In the genomic region with DNA sequence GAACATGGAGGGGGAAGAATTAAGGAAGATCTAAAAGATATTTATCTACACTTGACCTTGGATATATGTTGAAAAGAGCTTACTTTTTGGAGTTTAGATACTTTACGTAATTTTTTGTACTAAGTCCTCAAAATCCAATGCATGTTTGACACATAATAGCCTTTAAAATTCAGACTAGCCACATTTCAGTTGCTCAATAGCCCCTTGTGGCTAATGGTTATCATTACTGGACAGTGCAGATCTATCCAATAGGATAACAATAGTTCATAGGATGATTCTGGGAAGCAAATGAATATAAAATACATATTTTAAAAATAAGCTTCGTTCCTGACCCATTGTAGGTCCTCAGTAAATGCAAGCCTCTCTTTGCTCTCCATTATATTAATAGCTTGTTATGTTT, we compare ENCODE assay signal across 27 cellular contexts. TPM values are rescaled to one million over a fixed set of nuclear protein-coding genes. Genes with fewer than 3 reads are reported as not detected.
DNase-seq lines count a peak whose midpoint lies in the region; TF ChIP-seq lines count a peak whose summit lies in the region.
"Had no signal": no experiment of that assay in that cellular context is flagged by ENCODE, and none has a peak within 500 bp of the region (broad histone marks: within the 10 kb centered on the region; RNA-seq: fewer than 3 reads in every experiment).

No MANE protein-coding gene starts in this region.

- H3K36me3 ChIP-seq in OCI-LY7 (ENCODE audit: insufficient read depth, low read length) = 0 out of 2 replicates have a peak, but pooled peaks cover 8% of the 10 kb centered on the region
- H3K36me3 ChIP-seq: left ventricle myocardium inferior, vagina had no signal

- DNase-seq in ELR (ENCODE audit: low read depth) (peak; percentile 30), OCI-LY7 (ENCODE audit: low spot score) (no peak), chondrocyte (ENCODE audit: low spot score) (no peak), glutamatergic neuron (no peak), posterior cingulate gyrus (no peak), posterior vena cava (ENCODE audit: low spot score) (no peak), GM20000 (ENCODE audit: low spot score) (no peak), activated gamma-delta T cell treated with Interleukin-2 at 50 U/mL for 16 hours (no peak)
- DNase-seq: activated CD8-positive, alpha-beta T cell treated with anti-CD3 and anti-CD28 coated beads for 36 hours; activated gamma-delta T cell; activated T-cell treated with anti-CD3 and anti-CD28 coated beads for 4 hours; CD4-positive, CD25-positive, alpha-beta regulatory T cell; dorsolateral prefrontal cortex; hypothalamus; left ventricle myocardium inferior; naive B cell; NCI-H2081; NCI-H345; NCI-H748 treated with DMSO at 0.1 percent for 48 hours; nucleus accumbens; SHP77 treated with DMSO at 0.1 percent for 48 hours; stimulated activated CD4-positive, alpha-beta T cell treated with anti-CD3 and anti-CD28 coated beads, Interleukin-2, amount 100 ng/mL, for 48 hours; stimulated activated naive B cell treated with anti-CD40 and anti-IgM and Interleukin-4, amounts not matched to agents 10 μg/mL and 1 μg/mL and 100 μg/mL, for 72 hours; T-cell had no signal

- H3K4me1 Mint-ChIP-seq in chondrocyte (ENCODE audit: low read depth) (no peaks in the 10 kb centered on the region), glutamatergic neuron (ENCODE audit: low read depth, unreplicated experiment) (peaks cover 7% of the 10 kb centered on the region)

- H3K9me3 ChIP-seq in OCI-LY7 (ENCODE audit: low read length) = no peaks in the 10 kb centered on the region
- H3K9me3 ChIP-seq: gastroesophageal sphincter, left ventricle myocardium inferior, vagina had no signal

- H3K36me3 Mint-ChIP-seq in chondrocyte (ENCODE audit: low read depth) = no peaks in the 10 kb centered on the region
- no peaks in the 10 kb centered on the region for H3K36me3 Mint-ChIP-seq in glutamatergic neuron (ENCODE audit: unreplicated experiment)

- H3K27ac Mint-ChIP-seq in chondrocyte (ENCODE audit: unreplicated experiment) = no peak overlapping the region
- H3K27ac Mint-ChIP-seq in glutamatergic neuron (ENCODE audit: unreplicated experiment) = no peak overlapping the region
- H3K27ac Mint-ChIP-seq: activated CD8-positive, alpha-beta T cell treated with anti-CD3 and anti-CD28 coated beads for 36 hours; CD4-positive, CD25-positive, alpha-beta regulatory T cell; IgD-negative memory B cell; naive B cell; stimulated activated naive B cell treated with anti-CD40 and anti-IgM and Interleukin-4, amounts not matched to agents 10 μg/mL and 1 μg/mL and 100 μg/mL, for 72 hours; T-cell had no signal

- CTCF ChIA-PET in OCI-LY7 (lab: Charles Lee; ENCODE audit: unreplicated experiment) = no interaction called here

- H3K27me3 Mint-ChIP-seq in chondrocyte (ENCODE audit: low read depth) (no peaks in the 10 kb centered on the region), glutamatergic neuron (ENCODE audit: unreplicated experiment) (no peaks in the 10 kb centered on the region)
- H3K27me3 Mint-ChIP-seq: activated CD8-positive, alpha-beta T cell treated with anti-CD3 and anti-CD28 coated beads for 36 hours; CD4-positive, CD25-positive, alpha-beta regulatory T cell; IgD-negative memory B cell; naive B cell; stimulated activated naive B cell treated with anti-CD40 and anti-IgM and Interleukin-4, amounts not matched to agents 10 μg/mL and 1 μg/mL and 100 μg/mL, for 72 hours; T-cell had no signal

- no peak overlapping the region for H3K4me2 ChIP-seq in OCI-LY7 (ENCODE audit: low read length)

- H3K9me2 ChIP-seq in OCI-LY7 (ENCODE audit: insufficient read depth, low read length) = no peaks in the 10 kb centered on the region

- H3K9me3 Mint-ChIP-seq in chondrocyte (ENCODE audit: low read depth) = no peaks in the 10 kb centered on the region
- no peaks in the 10 kb centered on the region for H3K9me3 Mint-ChIP-seq in glutamatergic neuron (ENCODE audit: unreplicated experiment)
- H3K9me3 Mint-ChIP-seq: activated CD8-positive, alpha-beta T cell treated with anti-CD3 and anti-CD28 coated beads for 36 hours; IgD-negative memory B cell; naive B cell; stimulated activated naive B cell treated with anti-CD40 and anti-IgM and Interleukin-4, amounts not matched to agents 10 μg/mL and 1 μg/mL and 100 μg/mL, for 72 hours; T-cell had no signal

- TF ChIP-seq CTCF in OCI-LY7 (conservative IDR thresholded peaks at IDR 0.05; ENCODE audit: low read length) = 0 out of 2 replicates have a peak, but pooled peaks have one; percentile 22
- TF ChIP-seq CTCF in chondrocyte (IDR thresholded peaks at IDR 0.05) = peak; percentile 22
- TF ChIP-seq CTCF in glutamatergic neuron (IDR thresholded peaks at IDR 0.05; ENCODE audit: partially characterized antibody, unreplicated experiment) = peak; percentile 49
- TF ChIP-seq CTCF in GM20000 (IDR thresholded peaks at IDR 0.05; ENCODE audit: extremely low read depth, missing control alignments) = no peak

- no peak overlapping the region for H2AFZ ChIP-seq in OCI-LY7 (ENCODE audit: low read length)

- intact Hi-C loops in OCI-LY7 (cut with micrococcal nuclease; ENCODE audit: unreplicated experiment) (no loop called here), posterior cingulate gyrus (cut with DNase I) (no loop called here), posterior vena cava (cut with DNase I) (no loop called here)

- peaks cover 9% of the 10 kb centered on the region; the same call in 1 of the 2 replicates for H3K79me2 ChIP-seq in OCI-LY7 (ENCODE audit: insufficient read depth, low read depth, low read length)

- no peak overlapping the region for H3K4me3 Mint-ChIP-seq in chondrocyte (ENCODE audit: unreplicated experiment)
- H3K4me3 Mint-ChIP-seq in glutamatergic neuron (ENCODE audit: unreplicated experiment) = no peak overlapping the region
- H3K4me3 Mint-ChIP-seq: activated CD8-positive, alpha-beta T cell treated with anti-CD3 and anti-CD28 coated beads for 36 hours; CD4-positive, CD25-positive, alpha-beta regulatory T cell; IgD-negative memory B cell; naive B cell; stimulated activated naive B cell treated with anti-CD40 and anti-IgM and Interleukin-4, amounts not matched to agents 10 μg/mL and 1 μg/mL and 100 μg/mL, for 72 hours; T-cell had no signal

- POLR2A ChIA-PET in OCI-LY7 (lab: Charles Lee) = interaction anchor here (0.6 to 2.3 kb wide), 7 partner anchors 10 to 424 kb away, joined by 3 to 12 read pairs (median 3); no protein-coding TSS in a partner anchor

- no TSS peak for BruUV-seq in OCI-LY7 (replicated peaks; lab: Mats Ljungman, UMichigan)

- no peaks in the 10 kb centered on the region for H3K4me1 ChIP-seq in OCI-LY7 (ENCODE audit: insufficient read depth, low read length, poor library complexity, severe bottlenecking)
- H3K4me1 ChIP-seq: gastroesophageal sphincter, vagina had no signal

- no peak overlapping the region for H3K4me3 ChIP-seq in OCI-LY7 (ENCODE audit: low read depth, low read length, poor library complexity, severe bottlenecking)
- H3K4me3 ChIP-seq: dorsolateral prefrontal cortex, gastroesophageal sphincter, left ventricle myocardium inferior, vagina had no signal

- no peak overlapping the region for H3K27ac ChIP-seq in OCI-LY7 (ENCODE audit: low read depth, low read length, poor library complexity, severe bottlenecking)
- H3K27ac ChIP-seq: dorsolateral prefrontal cortex, gastroesophageal sphincter, left ventricle myocardium inferior, vagina had no signal

- H4K20me1 ChIP-seq in OCI-LY7 (ENCODE audit: insufficient read depth, low read length) = no peaks in the 10 kb centered on the region

RNA-seq across cellular contexts. Expression of a gene that starts 13.8 kb away (rescaled TPM):
- total RNA-seq in OCI-LY7 (2014; rRNA removed; shearing (Covaris generic)) = 18.2 and 24.9 TPM in 2 replicates
- 39.2 and 44.5 TPM in 2 replicates for total RNA-seq in OCI-LY7 (2022)
- 12.6 to 15.0 TPM (median 14.5 TPM) in 3 replicates for total RNA-seq in chondrocyte
- total RNA-seq in glutamatergic neuron (ENCODE audit: unreplicated experiment) = 21.0 TPM
- total RNA-seq in posterior vena cava = 10 to 100 TPM; 13.5 to 21.2 TPM

RNA-seq across cellular contexts. Expression of a gene that starts 40.3 kb away (rescaled TPM):
- 82.9 and 84.0 TPM in 2 replicates for total RNA-seq in OCI-LY7 (2014; rRNA removed; shearing (Covaris generic))
- total RNA-seq in OCI-LY7 (2022) = 70.0 and 93.6 TPM in 2 replicates
- 3.2 to 3.9 TPM (median 3.8 TPM) in 3 replicates for total RNA-seq in chondrocyte
- total RNA-seq in glutamatergic neuron (ENCODE audit: unreplicated experiment) = 3.0 TPM
- 1 to 10 TPM; 4.4 to 6.1 TPM for total RNA-seq in posterior vena cava

RNA-seq across cellular contexts. Expression of a gene that starts 51.8 kb away (rescaled TPM):
- 22.5 and 33.7 TPM in 2 replicates for total RNA-seq in OCI-LY7 (2014; rRNA removed; shearing (Covaris generic))
- total RNA-seq in OCI-LY7 (2022) (51.1 and 73.0 TPM in 2 replicates), chondrocyte (6.2 to 11.3 TPM (median 6.5 TPM) in 3 replicates), glutamatergic neuron (ENCODE audit: unreplicated experiment) (0.86 TPM), posterior vena cava (10 to 100 TPM; 22.8 to 24.4 TPM)

Comparison
In these comparisons a context has a peak if more than half of its experiments do, and no peak if none do; other contexts are left out.
1. RNA of a gene that starts 40.3 kb away (total RNA-seq): 70.0 to 93.6 TPM in OCI-LY7; 4.4 to 6.1 TPM in posterior vena cava, 3.2 to 3.9 TPM in chondrocyte and 3.0 TPM in glutamatergic neuron (single experiment); every median in the first group is over 4 times any median in the second.